In genomic region chr7:105984808-105985207, GRCh38 we compare ENCODE assay signal across 5 cellular contexts. TPM values are rescaled to one million over a fixed set of nuclear protein-coding genes. Genes with fewer than 3 reads are reported as not detected.
A peak's percentile ranks its signal among the peaks of the same experiment; 100 is the strongest.
DNase-seq lines count a peak whose midpoint lies in the region; TF ChIP-seq lines count a peak whose summit lies in the region.
"Not testable (repeated sequence)": the region's sequence is repeated elsewhere in the genome, so short reads cannot be mapped to it uniquely, and the experiment has no call there.

No MANE protein-coding gene starts in this region.

- H2BK120ac ChIP-seq in mesendoderm (ENCODE audit: low read depth, low read length), result not testable (repeated sequence)

- H3K9me3 Mint-ChIP-seq in brain; nephron progenitor cell; progenitor cell of endocrine pancreas (ENCODE audit: low read depth): not testable (repeated sequence)

- not testable (repeated sequence) for H3K23ac ChIP-seq in mesendoderm (ENCODE audit: low read length)

- peak overlapping the region; percentile 16 for H3K18ac ChIP-seq in mesendoderm (ENCODE audit: low read length)

- H2BK5ac ChIP-seq in mesendoderm (ENCODE audit: low read length), result not testable (repeated sequence)

- not testable (repeated sequence) for H3K79me1 ChIP-seq in mesendoderm (ENCODE audit: low read length)

- H4K5ac ChIP-seq in mesendoderm (ENCODE audit: low read length), result not testable (repeated sequence)

- H3K9me3 ChIP-seq in NT2/D1 (ENCODE audit: insufficient read depth, low read length), result not testable (repeated sequence)

- not testable (repeated sequence) for H3K27ac ChIP-seq in mesendoderm (ENCODE audit: low read depth, low read length)

- H3K4me3 Mint-ChIP-seq in brain, result peak overlapping the region in 1 of 5 experiments; percentile 33
- not testable (repeated sequence) for H3K4me3 Mint-ChIP-seq in nephron progenitor cell; progenitor cell of endocrine pancreas (ENCODE audit: low read depth)

- H3K36me3 Mint-ChIP-seq in brain; nephron progenitor cell (ENCODE audit: low read depth); progenitor cell of endocrine pancreas (ENCODE audit: insufficient read depth): not testable (repeated sequence)

- DNase-seq in NT2/D1 (ENCODE audit: low read depth, low spot score); mesendoderm; nephron progenitor cell; progenitor cell of endocrine pancreas (ENCODE audit: low spot score, unreplicated experiment): not testable (repeated sequence)

- H3K56ac ChIP-seq in mesendoderm (ENCODE audit: low read length), result not testable (repeated sequence)

- not testable (repeated sequence) for H4K8ac ChIP-seq in mesendoderm (ENCODE audit: low read depth, low read length)

- H3K4me2 ChIP-seq in mesendoderm (ENCODE audit: low read length), result not testable (repeated sequence)

- peak overlapping the region; percentile 37 for H3K9ac ChIP-seq in NT2/D1 (ENCODE audit: insufficient read length, low read depth)
- H3K9ac ChIP-seq in mesendoderm (ENCODE audit: low read length), result not testable (repeated sequence)

- H2AK5ac ChIP-seq in mesendoderm (ENCODE audit: low read length), result not testable (repeated sequence)

- H3K79me2 ChIP-seq in mesendoderm (ENCODE audit: control insufficient read depth, insufficient read depth, low read length), result not testable (repeated sequence)

- not testable (repeated sequence) for TF ChIP-seq CTCF in brain (conservative IDR thresholded peaks at IDR 0.05); nephron progenitor cell (IDR thresholded peaks at IDR 0.05); progenitor cell of endocrine pancreas (IDR thresholded peaks at IDR 0.05; ENCODE audit: unreplicated experiment)

- not testable (repeated sequence) for H3K4me3 ChIP-seq in NT2/D1 (ENCODE audit: insufficient read length, low read depth); mesendoderm (ENCODE audit: low read length)

- WGBS in mesendoderm (ENCODE audit: extremely low coverage, insufficient coverage, low lambda C conversion rate), result no CpG with 5 or more reads among the region's 6 CpGs

- H2BK15ac ChIP-seq in mesendoderm (replicated peaks; ENCODE audit: low read depth), result not testable (repeated sequence)

- not testable (repeated sequence) for H3K4ac ChIP-seq in mesendoderm (ENCODE audit: low read depth, low read length)

- H3K4me1 Mint-ChIP-seq in brain, result peaks cover 59% of the 10 kb centered on the region
- H3K4me1 Mint-ChIP-seq in nephron progenitor cell, result peaks cover 87% of the 10 kb centered on the region
- peaks cover 25% of the 10 kb centered on the region for H3K4me1 Mint-ChIP-seq in progenitor cell of endocrine pancreas (ENCODE audit: low read depth)

- not testable (repeated sequence) for H3K36me3 ChIP-seq in NT2/D1 (ENCODE audit: insufficient read depth, insufficient read length, low read length); mesendoderm (ENCODE audit: control insufficient read depth, insufficient read depth, low read length)

- not testable (repeated sequence) for H3K4me1 ChIP-seq in NT2/D1 (ENCODE audit: insufficient read depth, insufficient read length); mesendoderm (ENCODE audit: control insufficient read depth, low read depth, low read length)

- H3K27me3 ChIP-seq in NT2/D1 (ENCODE audit: insufficient read depth, insufficient read length); mesendoderm (ENCODE audit: insufficient read depth, low read length, poor library complexity): not testable (repeated sequence)

- H3K27ac Mint-ChIP-seq in brain (peak overlapping the region in 3 of 5 experiments; percentile 59 to 80 (median 70)), nephron progenitor cell (peak overlapping the region; percentile 92), progenitor cell of endocrine pancreas (peak overlapping the region; percentile 19)

- H3K27me3 Mint-ChIP-seq in brain, result not testable (repeated sequence)
- H3K27me3 Mint-ChIP-seq in nephron progenitor cell (ENCODE audit: low read depth, poor library complexity) (peaks cover 11% of the 10 kb centered on the region), progenitor cell of endocrine pancreas (peaks cover 15% of the 10 kb centered on the region)

RNA-seq across cellular contexts. Expression of gene CDHR3, which starts 21.7 kb away (rescaled TPM):
- polyA plus RNA-seq in brain (ENCODE audit: insufficient read depth, low read depth, low replicate concordance), result 2.1 TPM
- polyA plus RNA-seq in mesendoderm (2013, experiment 1 of 2), result 4.3 TPM
- 4.9 TPM for polyA plus RNA-seq in mesendoderm (2013, experiment 2 of 2)
- 15.7 and 21.5 TPM in 2 replicates for total RNA-seq in progenitor cell of endocrine pancreas

Comparison
In these comparisons a context has a peak if more than half of its experiments do, and no peak if none do; other contexts are left out.
1. H3K27ac Mint-ChIP-seq: peak in every context shown above with its lines; median percentile 92 in nephron progenitor cell; 70 in brain; 19 in progenitor cell of endocrine pancreas.